Comparison of ENCODE assay signal across 7 cellular contexts in the genomic region with DNA sequence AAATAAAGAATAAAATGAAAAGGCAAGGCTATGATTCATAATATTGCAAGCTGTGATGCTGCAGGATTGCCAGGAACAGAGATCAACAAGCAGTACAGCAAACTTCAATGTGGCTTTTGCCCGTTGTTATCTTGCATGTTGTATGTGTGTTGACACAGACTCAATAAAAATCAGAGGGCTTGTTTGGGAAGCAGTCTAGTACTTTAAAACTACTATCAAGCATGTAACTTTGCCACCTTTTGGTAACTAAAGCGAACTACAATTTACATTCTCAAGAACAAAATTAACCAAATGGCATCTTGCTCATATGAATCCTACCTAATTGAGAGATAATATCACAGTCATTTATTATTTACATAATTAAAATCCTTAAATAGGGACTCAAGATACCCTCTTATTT.
DNase-seq lines count a peak whose midpoint lies in the region; ATAC-seq, FAIRE-seq and TF ChIP-seq lines count a peak whose summit lies in the region.

No MANE protein-coding gene starts in this region.

- peak; percentile 49 for FAIRE-seq in GM18507 (lab: Jason Lieb, UNC)

- POLR2A ChIA-PET in activated CD4-positive, alpha-beta memory T cell treated with anti-CD3 and anti-CD28 coated beads, Interleukin-2, amount 10 ng/mL, durations not matched to agents 7 days and 5 days (lab: Charles Lee): no interaction called here

- ATAC-seq in body of pancreas: peak; percentile 63
- no peak for ATAC-seq in GM18858 (IDR thresholded peaks at IDR 0.05; ENCODE audit: unreplicated experiment)

- H3K27ac ChIP-seq in body of pancreas: no peak overlapping the region

- H3K27ac Mint-ChIP-seq in nephron progenitor cell: no peak overlapping the region
- H3K27ac Mint-ChIP-seq in activated CD4-positive, alpha-beta memory T cell treated with anti-CD3 and anti-CD28 coated beads, Interleukin-2, amount 10 ng/mL, durations not matched to agents 7 days and 5 days: no peak overlapping the region

- CTCF ChIA-PET in activated CD4-positive, alpha-beta memory T cell treated with anti-CD3 and anti-CD28 coated beads, Interleukin-2, amount 10 ng/mL, durations not matched to agents 7 days and 5 days (lab: Charles Lee): no interaction called here

- H3K4me1 Mint-ChIP-seq in nephron progenitor cell: no peaks in the 10 kb centered on the region
- H3K4me1 Mint-ChIP-seq in activated CD4-positive, alpha-beta memory T cell treated with anti-CD3 and anti-CD28 coated beads, Interleukin-2, amount 10 ng/mL, durations not matched to agents 7 days and 5 days: no peaks in the 10 kb centered on the region

- no peaks in the 10 kb centered on the region for H3K36me3 Mint-ChIP-seq in nephron progenitor cell (ENCODE audit: low read depth)
- no peaks in the 10 kb centered on the region for H3K36me3 Mint-ChIP-seq in activated CD4-positive, alpha-beta memory T cell treated with anti-CD3 and anti-CD28 coated beads, Interleukin-2, amount 10 ng/mL, durations not matched to agents 7 days and 5 days (ENCODE audit: low read depth)

- H3K4me1 ChIP-seq in body of pancreas: peaks cover 3% of the 10 kb centered on the region

- TF ChIP-seq CTCF in body of pancreas (IDR thresholded peaks at IDR 0.05) (peak in 6 of 7 experiments; percentile 17 to 66 (median 41)), nephron progenitor cell (IDR thresholded peaks at IDR 0.05) (peak; percentile 39)

- H3K4me3 ChIP-seq in body of pancreas: no peak overlapping the region

- no peaks in the 10 kb centered on the region for H3K27me3 Mint-ChIP-seq in nephron progenitor cell (ENCODE audit: low read depth, poor library complexity)
- no peaks in the 10 kb centered on the region for H3K27me3 Mint-ChIP-seq in activated CD4-positive, alpha-beta memory T cell treated with anti-CD3 and anti-CD28 coated beads, Interleukin-2, amount 10 ng/mL, durations not matched to agents 7 days and 5 days

- DNase-seq in GM18507 (ENCODE audit: extremely low spot score, insufficient read length, low read depth): no peak
- peak; percentile 14 for DNase-seq in LHCN-M2 (ENCODE audit: low read depth)
- peak in 1 of 4 donors; percentile 20 for DNase-seq in body of pancreas
- no peak for DNase-seq in nephron progenitor cell
- no peak for DNase-seq in activated CD4-positive, alpha-beta memory T cell treated with anti-CD3 and anti-CD28 coated beads, Interleukin-2, amount 10 ng/mL, durations not matched to agents 7 days and 5 days
- no peak for DNase-seq in AG08395 (ENCODE audit: low spot score)

- no peaks in the 10 kb centered on the region for H3K9me3 ChIP-seq in body of pancreas

- H3K9me3 Mint-ChIP-seq in nephron progenitor cell: no peaks in the 10 kb centered on the region
- H3K9me3 Mint-ChIP-seq in activated CD4-positive, alpha-beta memory T cell treated with anti-CD3 and anti-CD28 coated beads, Interleukin-2, amount 10 ng/mL, durations not matched to agents 7 days and 5 days: no peaks in the 10 kb centered on the region

- WGBS in body of pancreas, 2 donors: 4 to 5% methylated on average over 2 of the region's 2 CpGs

- intact Hi-C loops in body of pancreas (cut with DNase I): no loop called here

- H3K4me3 Mint-ChIP-seq in nephron progenitor cell: no peak overlapping the region
- no peak overlapping the region for H3K4me3 Mint-ChIP-seq in activated CD4-positive, alpha-beta memory T cell treated with anti-CD3 and anti-CD28 coated beads, Interleukin-2, amount 10 ng/mL, durations not matched to agents 7 days and 5 days

- TF ChIP-seq POLR2A in body of pancreas (IDR thresholded peaks at IDR 0.05): no peak

- H3K36me3 ChIP-seq in body of pancreas (replicated peaks in 1 of 2; ENCODE audit: insufficient read depth in 1 of 2, low read depth in 2 of 2): no peaks in the 10 kb centered on the region

- H3K27me3 ChIP-seq in body of pancreas: no peaks in the 10 kb centered on the region
